Comparison of ENCODE assay signal across 32 cellular contexts in the genomic region with DNA sequence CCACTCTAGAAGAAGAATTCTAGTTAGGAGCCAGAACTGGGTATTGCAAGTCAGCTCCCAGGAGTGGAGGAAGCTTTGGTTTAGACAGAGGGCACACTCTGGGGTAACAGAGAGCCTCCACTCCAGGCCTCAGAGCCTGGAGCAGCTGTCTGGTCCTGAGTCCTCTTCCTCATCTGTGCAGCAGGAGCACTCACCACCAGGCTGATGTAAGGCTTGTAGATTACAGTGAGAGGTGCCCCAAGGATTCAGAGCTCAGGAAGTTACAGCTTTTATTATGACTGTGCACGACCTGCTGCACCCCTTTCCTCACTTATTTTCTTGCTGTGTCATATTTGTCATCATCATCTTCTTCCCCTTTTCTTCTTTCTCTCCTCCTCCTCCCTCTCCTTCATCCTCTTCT.
"Had no signal": no experiment of that assay in that cellular context is flagged by ENCODE, and none has a peak within 500 bp of the region (broad histone marks: within the 10 kb centered on the region; RNA-seq: fewer than 3 reads in every experiment).

No MANE protein-coding gene starts in this region.

- H3K4me3 Mint-ChIP-seq: activated naive CD4-positive, alpha-beta T cell treated with anti-CD3 and anti-CD28 coated beads, Interleukin-2, amount 10 ng/mL, durations not matched to agents 7 days and 5 days; activated naive CD8-positive, alpha-beta T cell treated with anti-CD3 and anti-CD28 coated beads, Interleukin-2, amount 10 ng/mL, durations not matched to agents 7 days and 5 days; brain; nephron progenitor cell; stimulated activated naive B cell treated with anti-CD40 and anti-IgM and Interleukin-4, amounts not matched to agents 10 μg/mL and 1 μg/mL and 100 μg/mL, for 72 hours; T-helper 1 cell treated with Interleukin-12 subunit alpha and Interleukin-12 subunit beta and Interleukin-4 antibody, amounts not matched to agents 30 μg/mL and 1 μg/mL, for 36 hours had no signal

- H3K4me3 ChIP-seq: ascending aorta, cardiac muscle cell, colonic mucosa, dorsolateral prefrontal cortex, gastrocnemius medialis, mucosa of descending colon, pancreas, prostate gland, sigmoid colon, stomach, thyroid gland, upper lobe of left lung had no signal

- H3K9me3 Mint-ChIP-seq: activated naive CD4-positive, alpha-beta T cell treated with anti-CD3 and anti-CD28 coated beads, Interleukin-2, amount 10 ng/mL, durations not matched to agents 7 days and 5 days; activated naive CD8-positive, alpha-beta T cell treated with anti-CD3 and anti-CD28 coated beads, Interleukin-2, amount 10 ng/mL, durations not matched to agents 7 days and 5 days; T-helper 1 cell treated with Interleukin-12 subunit alpha and Interleukin-12 subunit beta and Interleukin-4 antibody, amounts not matched to agents 30 μg/mL and 1 μg/mL, for 36 hours had no signal

- H3K27ac Mint-ChIP-seq: activated naive CD4-positive, alpha-beta T cell treated with anti-CD3 and anti-CD28 coated beads, Interleukin-2, amount 10 ng/mL, durations not matched to agents 7 days and 5 days; activated naive CD8-positive, alpha-beta T cell treated with anti-CD3 and anti-CD28 coated beads, Interleukin-2, amount 10 ng/mL, durations not matched to agents 7 days and 5 days; brain; nephron progenitor cell; stimulated activated naive B cell treated with anti-CD40 and anti-IgM and Interleukin-4, amounts not matched to agents 10 μg/mL and 1 μg/mL and 100 μg/mL, for 72 hours; T-helper 1 cell treated with Interleukin-12 subunit alpha and Interleukin-12 subunit beta and Interleukin-4 antibody, amounts not matched to agents 30 μg/mL and 1 μg/mL, for 36 hours had no signal

- H3K9me3 ChIP-seq: ascending aorta, colonic mucosa, gastrocnemius medialis, pancreas, prostate gland, sigmoid colon, thyroid gland, upper lobe of left lung had no signal

- H3K4me1 Mint-ChIP-seq: activated naive CD4-positive, alpha-beta T cell treated with anti-CD3 and anti-CD28 coated beads, Interleukin-2, amount 10 ng/mL, durations not matched to agents 7 days and 5 days; activated naive CD8-positive, alpha-beta T cell treated with anti-CD3 and anti-CD28 coated beads, Interleukin-2, amount 10 ng/mL, durations not matched to agents 7 days and 5 days; nephron progenitor cell; stimulated activated naive B cell treated with anti-CD40 and anti-IgM and Interleukin-4, amounts not matched to agents 10 μg/mL and 1 μg/mL and 100 μg/mL, for 72 hours had no signal

- ATAC-seq: gastrocnemius medialis; left cardiac atrium; left ventricle myocardium superior; mucosa of descending colon; pancreas; stimulated activated naive B cell treated with anti-CD40 and anti-IgM and Interleukin-4, amounts not matched to agents 10 μg/mL and 1 μg/mL and 100 μg/mL, for 72 hours had no signal

- H3K27ac ChIP-seq: ascending aorta, cardiac muscle cell, colonic mucosa, dorsolateral prefrontal cortex, gastrocnemius medialis, pancreas, prostate gland, sigmoid colon, stomach, thyroid gland, upper lobe of left lung, VCaP had no signal

- H3K4me1 ChIP-seq: ascending aorta, colonic mucosa, gastrocnemius medialis, pancreas, prostate gland, sigmoid colon, stomach, thyroid gland, upper lobe of left lung had no signal

- H3K27me3 ChIP-seq: ascending aorta, colonic mucosa, dorsolateral prefrontal cortex, gastrocnemius medialis, pancreas, sigmoid colon, thyroid gland, upper lobe of left lung had no signal

- H3K36me3 ChIP-seq: ascending aorta, cardiac muscle cell, colonic mucosa, gastrocnemius medialis, pancreas, prostate gland, sigmoid colon, stomach, thyroid gland, upper lobe of left lung had no signal

- H3K36me3 Mint-ChIP-seq: activated naive CD4-positive, alpha-beta T cell treated with anti-CD3 and anti-CD28 coated beads, Interleukin-2, amount 10 ng/mL, durations not matched to agents 7 days and 5 days; activated naive CD8-positive, alpha-beta T cell treated with anti-CD3 and anti-CD28 coated beads, Interleukin-2, amount 10 ng/mL, durations not matched to agents 7 days and 5 days; brain; stimulated activated naive B cell treated with anti-CD40 and anti-IgM and Interleukin-4, amounts not matched to agents 10 μg/mL and 1 μg/mL and 100 μg/mL, for 72 hours had no signal

- DNase-seq: activated CD4-positive, alpha-beta T cell treated with anti-CD3 and anti-CD28 coated beads for 48 hours; activated CD4-positive, alpha-beta T cell treated with anti-CD3 and anti-CD28 coated beads, Interleukin-2, amount 50 U/mL, for 48 hours; activated effector memory CD4-positive, alpha-beta T cell treated with Interleukin-2 at 50 U/mL for 16 hours; activated naive CD4-positive, alpha-beta T cell treated with anti-CD3 and anti-CD28 coated beads, Interleukin-2, amount 10 ng/mL, durations not matched to agents 7 days and 5 days; activated naive CD8-positive, alpha-beta T cell treated with anti-CD3 and anti-CD28 coated beads, Interleukin-2, amount 10 ng/mL, durations not matched to agents 7 days and 5 days; cerebellar nuclear complex; colonic mucosa; dorsolateral prefrontal cortex; effector memory CD4-positive, alpha-beta T cell; gastrocnemius medialis; glutamatergic neuron; left cardiac atrium; left ventricle myocardium superior; mucosa of descending colon; nephron progenitor cell; nucleus accumbens; pancreas; sigmoid colon; small intestine; stimulated activated CD4-positive, alpha-beta T cell treated with anti-CD3 and anti-CD28 coated beads, Interleukin-4, amount 100 ng/mL, for 24 hours; stimulated activated CD8-positive, alpha-beta memory T cell treated with anti-CD3 and anti-CD28 coated beads, Interleukin-4, amount 100 ng/mL, for 48 hours; stimulated activated naive B cell treated with anti-CD40 and anti-IgM and Interleukin-4, amounts not matched to agents 10 μg/mL and 1 μg/mL and 100 μg/mL, for 72 hours; stomach; T-helper 9 cell; thyroid gland; upper lobe of left lung had no signal
